Comparison of ENCODE assay signal across 7 cellular contexts in genomic region chr10:101014966-101015581, GRCh38. TPM values are rescaled to one million over a fixed set of nuclear protein-coding genes. Genes with fewer than 3 reads are reported as not detected.
A peak's percentile ranks its signal among the peaks of the same experiment; 100 is the strongest.
DNase-seq lines count a peak whose midpoint lies in the region; TF ChIP-seq lines count a peak whose summit lies in the region.
"Had no signal": no experiment of that assay in that cellular context is flagged by ENCODE, and none has a peak within 500 bp of the region (broad histone marks: within the 10 kb centered on the region; RNA-seq: fewer than 3 reads in every experiment).

No MANE protein-coding gene starts in this region.

- CTCF ChIA-PET in GM10248 (lab: Yijun Ruan, JAX), result interaction anchor here (0.7 to 7.0 kb wide), 36 partner anchors 9 to 482 kb away, joined by 3 to 111 read pairs (median 5); partner anchors contain the start of genes LZTS2, MRPL43, PDZD7 and SEMA4G

- POLR2A ChIA-PET in GM10248 (lab: Yijun Ruan, JAX), result no interaction called here

- no peak for TF ChIP-seq CTCF in GM10248 (IDR thresholded peaks at IDR 0.05; ENCODE audit: control extremely low read depth, extremely low read depth, low read depth, missing control alignments)

- H3K27ac ChIP-seq in caudate nucleus (ENCODE audit: low read depth, low read length), result peak overlapping the region; percentile 70
- H3K27ac ChIP-seq: transverse colon had no signal

- DNase-seq in A172 (ENCODE audit: low spot score), result peak; percentile 86
- peak; percentile 96 for DNase-seq in HCEC 1CT
- DNase-seq in caudate nucleus (lab: John Stamatoyannopoulos, UW), result peak in 26 of 61 donors; percentile 12 to 80 (median 36)
- no peak for DNase-seq in NCI-H1417 treated with DMSO at 0.1 percent for 48 hours (lab: John Stamatoyannopoulos, UW)
- no peak for DNase-seq in GM10248 (ENCODE audit: extremely low spot score)
- DNase-seq in NCI-H748 (lab: John Stamatoyannopoulos, UW; ENCODE audit: unreplicated experiment), result no peak

RNA-seq across cellular contexts. Expression of gene LZTS2, which starts 15.5 kb away (rescaled TPM):
- 66.5 and 76.9 TPM in 2 replicates for total RNA-seq in A172 (2014; rRNA removed; shearing (Covaris generic))

RNA-seq across cellular contexts. Expression of gene PDZD7, which starts 15.9 kb away (rescaled TPM):
- total RNA-seq in A172 (2014; rRNA removed; shearing (Covaris generic)), result 2.2 and 5.0 TPM in 2 replicates

RNA-seq across cellular contexts. Expression of gene SFXN3, which starts 16.0 kb away (rescaled TPM):
- total RNA-seq in A172 (2014; rRNA removed; shearing (Covaris generic)), result 78.0 and 80.5 TPM in 2 replicates

RNA-seq across cellular contexts. Expression of gene TWNK, which starts 27.7 kb away (rescaled TPM):
- total RNA-seq in A172 (2014; rRNA removed; shearing (Covaris generic)), result 6.4 and 25.1 TPM in 2 replicates

RNA-seq across cellular contexts. Expression of gene MRPL43, which starts 27.8 kb away (rescaled TPM):
- 92.5 and 118 TPM in 2 replicates for total RNA-seq in A172 (2014; rRNA removed; shearing (Covaris generic))

Comparison
In these comparisons a context has a peak if more than half of its experiments do, and no peak if none do; other contexts are left out.
1. DNase-seq: peak in A172 (single experiment) and HCEC 1CT (single experiment); none in NCI-H1417 treated with DMSO at 0.1 percent for 48 hours (single experiment), GM10248 (single experiment) and NCI-H748 (single experiment).